In genomic region chr7:75617634-75618234, GRCh38 we compare ENCODE assay signal across 8 cellular contexts.
DNase-seq lines count a peak whose midpoint lies in the region; ATAC-seq and TF ChIP-seq lines count a peak whose summit lies in the region.

No MANE protein-coding gene starts in this region.

- peak; percentile 81 for ATAC-seq in Right ventricle myocardium inferior
- no peak for ATAC-seq in HG02798 (IDR thresholded peaks at IDR 0.05; ENCODE audit: poor library complexity, unreplicated experiment)
- no peak for ATAC-seq in foreskin keratinocyte
- no peak for ATAC-seq in GM18870 (IDR thresholded peaks at IDR 0.05; ENCODE audit: unreplicated experiment)

- no peaks in the 10 kb centered on the region for H3K9me3 ChIP-seq in KOPT-K1 (ENCODE audit: insufficient read depth, low read length, poor library complexity, severe bottlenecking)

- H3K27ac ChIP-seq in KOPT-K1 (ENCODE audit: low read depth, low read length, poor library complexity, severe bottlenecking) (peak overlapping the region; percentile 54), foreskin keratinocyte (no peak overlapping the region)

- no peak for TF ChIP-seq CTCF in foreskin keratinocyte (conservative IDR thresholded peaks at IDR 0.05)

- DNase-seq in activated CD8-positive, alpha-beta memory T cell treated with anti-CD3 and anti-CD28 coated beads for 4 hours (ENCODE audit: low read depth in 2 of 2): peak; percentile 20 to 35
- DNase-seq in Right ventricle myocardium inferior (ENCODE audit: missing footprints) (peak; percentile 90), ecto neural progenitor cell (ENCODE audit: low spot score) (no peak), foreskin keratinocyte (no peak)
- DNase-seq in stimulated activated CD4-positive, alpha-beta T cell treated with anti-CD3 and anti-CD28 coated beads, Interleukin-4, amount 100 ng/mL, for 48 hours (ENCODE audit: low read depth in 2 of 2): peak; percentile 12 to 15

- H3K36me3 ChIP-seq in KOPT-K1 (ENCODE audit: insufficient read depth, low read length): no peaks in the 10 kb centered on the region

- intact Hi-C loops in Right ventricle myocardium inferior (cut with DNase I): no loop called here

- H3K4me1 ChIP-seq in foreskin keratinocyte: no peaks in the 10 kb centered on the region

- H3K27me3 ChIP-seq in foreskin keratinocyte: no peaks in the 10 kb centered on the region

Comparison
In these comparisons a context has a peak if more than half of its experiments do, and no peak if none do; other contexts are left out.
1. DNase-seq: peak in activated CD8-positive, alpha-beta memory T cell treated with anti-CD3 and anti-CD28 coated beads for 4 hours (2 of 2), Right ventricle myocardium inferior (single experiment) and stimulated activated CD4-positive, alpha-beta T cell treated with anti-CD3 and anti-CD28 coated beads, Interleukin-4, amount 100 ng/mL, for 48 hours (2 of 2); none in ecto neural progenitor cell (single experiment) and foreskin keratinocyte (0 of 2).